34 cellular contexts compared by ENCODE assay signal in the genomic region with DNA sequence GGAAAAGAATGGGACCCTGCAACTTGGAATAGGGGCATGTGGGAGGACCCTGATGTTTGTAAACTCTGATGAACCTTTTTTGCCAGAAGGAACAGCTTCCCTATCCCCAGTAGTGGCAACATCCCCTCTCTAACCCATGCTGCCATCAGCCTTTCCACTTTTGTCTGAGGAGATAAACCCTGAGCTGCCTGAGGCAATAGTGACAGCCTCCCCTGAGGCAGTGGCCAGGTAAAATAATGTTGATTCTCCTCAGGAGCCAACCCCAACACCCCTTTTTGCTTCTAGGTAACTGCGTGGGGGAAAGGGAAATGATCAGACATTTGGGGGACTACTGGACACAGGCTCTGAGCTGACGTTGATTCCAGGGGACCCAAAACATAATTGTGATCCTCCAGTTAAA.
"Had no signal": no experiment of that assay in that cellular context is flagged by ENCODE, and none has a peak within 500 bp of the region (broad histone marks: within the 10 kb centered on the region; RNA-seq: fewer than 3 reads in every experiment).

No MANE protein-coding gene starts in this region.

- H3K27ac ChIP-seq: KMS-11 had no signal

- H3K27me3 ChIP-seq: MG63 had no signal

- H3K36me3 ChIP-seq: MG63 had no signal

- H3K9ac ChIP-seq: KMS-11 had no signal

- DNase-seq: Karpas-422, Kasumi-1, MG63, MM.1S, MV-4-11, NCI-H1048, NCI-H1092, NCI-H1092 treated with DMSO at 0.1 percent for 48 hours, NCI-H1105, NCI-H1105 treated with DMSO at 0.1 percent for 48 hours, NCI-H1417, NCI-H1417 treated with DMSO at 0.1 percent for 48 hours, NCI-H1436, NCI-H1436 treated with DMSO at 0.1 percent for 48 hours, NCI-H146, NCI-H1694, NCI-H1694 treated with DMSO at 0.1 percent for 48 hours, NCI-H187, NCI-H187 treated with DMSO at 0.1 percent for 48 hours, NCI-H1930, NCI-H2029, NCI-H2029 treated with DMSO at 0.1 percent for 48 hours, NCI-H2081, NCI-H2081 treated with DMSO at 0.1 percent for 48 hours, NCI-H2107, NCI-H2171, NCI-H2171 treated with DMSO at 0.1 percent for 48 hours, NCI-H2227 treated with DMSO at 0.1 percent for 48 hours, NCI-H226, NCI-H345, NCI-H446, NCI-H446 treated with DMSO at 0.1 percent for 48 hours, NCI-H510A had no signal

- H3K4me2 ChIP-seq: KMS-11 had no signal

- H3K4me3 ChIP-seq: MG63 had no signal

- H3K9me3 ChIP-seq: MG63 had no signal
